1 cellular context compared by ENCODE assay signal in the genomic region with DNA sequence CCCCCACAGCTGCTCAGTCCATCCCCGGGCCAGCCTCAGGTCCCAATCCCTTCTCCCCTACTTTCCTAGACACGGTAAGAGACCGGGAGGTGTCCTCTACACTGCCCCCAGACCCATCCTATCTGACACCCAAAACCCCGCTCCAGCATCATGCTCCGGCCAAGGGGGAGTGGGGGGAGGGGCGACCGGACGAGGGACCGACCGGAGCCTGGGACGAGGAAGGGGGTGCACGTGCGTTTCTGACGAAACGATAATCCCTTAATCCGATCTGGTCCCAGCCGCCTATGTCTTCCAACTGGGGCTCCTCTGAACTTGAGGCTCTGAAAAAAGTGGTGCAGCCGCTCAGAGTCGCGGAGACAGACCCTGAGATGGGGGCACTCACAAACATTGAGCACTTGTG.
TF ChIP-seq lines count a peak whose summit lies in the region.

No MANE protein-coding gene starts in this region.

TF ChIP-seq in H1, 55 proteins besides CTCF, POLR2A, EP300 and RAD21:
- TF ChIP-seq, protein P1, sequence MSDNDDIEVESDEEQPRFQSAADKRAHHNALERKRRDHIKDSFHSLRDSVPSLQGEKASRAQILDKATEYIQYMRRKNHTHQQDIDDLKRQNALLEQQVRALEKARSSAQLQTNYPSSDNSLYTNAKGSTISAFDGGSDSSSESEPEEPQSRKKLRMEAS (IDR thresholded peaks at IDR 0.05): peak; percentile 63; the same call in 1 of the 2 replicates
- TF ChIP-seq HDAC2 (IDR thresholded peaks at IDR 0.05; ENCODE audit: borderline replicate concordance in 1 of 2, low read depth in 2 of 2, low read length in 2 of 2) (no peak), BACH1 (IDR thresholded peaks at IDR 0.05; ENCODE audit: low read length) (no peak)
